ENCODE assay signal across 12 cellular contexts in the genomic region with DNA sequence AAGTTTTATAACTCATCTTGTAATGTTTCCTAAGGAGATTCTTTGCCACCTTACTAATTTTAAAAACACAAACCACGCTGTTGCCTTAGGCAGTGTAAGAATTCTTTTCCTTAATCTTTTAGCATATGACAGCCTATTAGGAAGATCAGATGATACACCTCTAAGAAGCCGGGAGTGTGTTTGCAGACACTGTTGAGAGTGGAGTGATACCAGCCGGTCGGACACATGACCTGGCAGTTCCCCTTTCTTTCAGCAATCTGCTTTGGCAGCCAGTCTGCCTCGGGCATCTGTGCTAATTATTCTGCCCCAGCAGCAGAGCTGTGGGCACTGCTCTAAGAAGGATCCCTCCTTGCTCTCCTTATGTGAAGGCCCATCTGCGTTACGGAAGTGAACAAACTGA. TPM values are rescaled to one million over a fixed set of nuclear protein-coding genes. Genes with fewer than 3 reads are reported as not detected.
A peak's percentile ranks its signal among the peaks of the same experiment; 100 is the strongest.
DNase-seq lines count a peak whose midpoint lies in the region; ATAC-seq and TF ChIP-seq lines count a peak whose summit lies in the region.
"Had no signal": no experiment of that assay in that cellular context is flagged by ENCODE, and none has a peak within 500 bp of the region (broad histone marks: within the 10 kb centered on the region; RNA-seq: fewer than 3 reads in every experiment).

No MANE protein-coding gene starts in this region.

- H3K4me1 ChIP-seq in IMR-90 (ENCODE audit: control insufficient read depth, insufficient read depth, low read length) = peaks cover 2% of the 10 kb centered on the region
- H3K4me1 ChIP-seq: uterus had no signal

- 0 out of 4 replicates have a peak overlapping the region, but pooled peaks of 1 of the 2 experiments have one; percentile 11 for H4K8ac ChIP-seq in IMR-90 (ENCODE audit: low read depth in 2 of 2, low read length in 2 of 2)

- TF ChIP-seq RAD21 in IMR-90 (IDR thresholded peaks at IDR 0.05; ENCODE audit: low read length) = no peak

- H3K4me3 ChIP-seq in IMR-90 (ENCODE audit: insufficient read depth, low read depth, low read length) = no peak overlapping the region
- H3K4me3 ChIP-seq: uterus had no signal

- H2BK120ac ChIP-seq in IMR-90 (ENCODE audit: low read depth, low read length) = no peak overlapping the region

- H4K5ac ChIP-seq in IMR-90 (ENCODE audit: low read depth, low read length) = no peak overlapping the region

- peak; percentile 67 for ATAC-seq in IMR-90 (ENCODE audit: low read depth)
- ATAC-seq in HG02623 (IDR thresholded peaks at IDR 0.05; ENCODE audit: unreplicated experiment) = no peak
- no peak for ATAC-seq in effector memory CD8-positive, alpha-beta T cell (replicated peaks)
- ATAC-seq in HG03342 (IDR thresholded peaks at IDR 0.05; ENCODE audit: unreplicated experiment) = no peak

- H3K9me3 ChIP-seq in IMR-90 (ENCODE audit: control insufficient read depth, insufficient read depth, low read length) = no peaks in the 10 kb centered on the region
- H3K9me3 ChIP-seq: uterus had no signal

- no CpG with 5 or more reads among the region's 7 CpGs for WGBS in IMR-90 (ENCODE audit: extremely low coverage in 2 of 2, insufficient read length in 1 of 2), 2 experiments

- peaks cover 2% of the 10 kb centered on the region for H3K36me3 Mint-ChIP-seq in effector memory CD8-positive, alpha-beta T cell (ENCODE audit: insufficient read depth)

- H3K27me3 ChIP-seq in IMR-90 (ENCODE audit: control insufficient read depth, insufficient read depth, low read length) = no peaks in the 10 kb centered on the region
- H3K27me3 ChIP-seq: uterus had no signal

- H3K4me2 ChIP-seq in IMR-90 (ENCODE audit: low read depth, low read length) = no peak overlapping the region

- H3K18ac ChIP-seq in IMR-90 (ENCODE audit: low read depth, low read length) = no peak overlapping the region

- no peak overlapping the region for H3K56ac ChIP-seq in IMR-90 (ENCODE audit: extremely low read depth, insufficient read depth, low read length)

- BruUV-seq in IMR-90 (replicated peaks; lab: Mats Ljungman, UMichigan) = no TSS peak

- intact Hi-C loops in IMR-90 (cut with micrococcal nuclease) = no loop called here

- DNase-seq in IMR-90 = no peak
- DNase-seq in NCI-H82 (lab: John Stamatoyannopoulos, UW) = peak; percentile 84
- peak; percentile 73 for DNase-seq in epithelial cell of prostate (ENCODE audit: low read depth, low spot score)
- DNase-seq in pons (ENCODE audit: low spot score) = peak; percentile 60
- no peak for DNase-seq in SKM-1 (lab: John Stamatoyannopoulos, UW; ENCODE audit: unreplicated experiment)
- no peak for DNase-seq in effector memory CD8-positive, alpha-beta T cell
- DNase-seq: GF-D8; stimulated activated CD4-positive, alpha-beta T cell treated with anti-CD3 and anti-CD28 coated beads, Interleukin-4, amount 100 ng/mL, for 24 hours; SW 1271; uterus had no signal

- H2AK9ac ChIP-seq in IMR-90 (replicated peaks; ENCODE audit: low read depth, low read length, poor library complexity) = peak overlapping the region; percentile 33

- CTCF ChIA-PET in IMR-90 (lab: Yijun Ruan, JAX) = no interaction called here

- H3K36me3 ChIP-seq in IMR-90 (ENCODE audit: control insufficient read depth, insufficient read depth, low read length) = no peaks in the 10 kb centered on the region
- H3K36me3 ChIP-seq: uterus had no signal

- H3K23ac ChIP-seq in IMR-90 (ENCODE audit: low read depth, low read length) = peak overlapping the region; percentile 66; the same call in 1 of the 2 replicates

- TF ChIP-seq POLR2A in IMR-90 (IDR thresholded peaks at IDR 0.05; ENCODE audit: low read depth, low read length) = no peak

- POLR2A ChIA-PET in IMR-90 (lab: Charles Lee; ENCODE audit: unreplicated experiment) = no interaction called here

- H3K4me1 Mint-ChIP-seq in effector memory CD8-positive, alpha-beta T cell (ENCODE audit: low read depth in 2 of 2) = no peaks in the 10 kb centered on the region

- H3K14ac ChIP-seq in IMR-90 (replicated peaks; ENCODE audit: low read depth, low read length) = 0 out of 2 replicates have a peak overlapping the region, but pooled peaks have one; percentile 16

- no peak overlapping the region for H2AFZ ChIP-seq in IMR-90 (replicated peaks; ENCODE audit: low read length, poor library complexity)

- H2AK5ac ChIP-seq in IMR-90 (ENCODE audit: low read depth, low read length) = 0 out of 2 replicates have a peak overlapping the region, but pooled peaks have one; percentile 66

- H4K20me1 ChIP-seq in IMR-90 (ENCODE audit: insufficient read depth, low read length) = peaks cover 6% of the 10 kb centered on the region; the same call in 1 of the 2 replicates

- no peak overlapping the region for H3K4me3 Mint-ChIP-seq in effector memory CD8-positive, alpha-beta T cell

- H3K27ac Mint-ChIP-seq in effector memory CD8-positive, alpha-beta T cell = no peak overlapping the region

- H3K4ac ChIP-seq in IMR-90 (ENCODE audit: low read depth, low read length) = no peak overlapping the region; the same call in 1 of the 2 replicates

- H3K27ac ChIP-seq in IMR-90 (ENCODE audit: insufficient read depth, low read length) = no peak overlapping the region
- H3K27ac ChIP-seq in epithelial cell of prostate = no peak overlapping the region
- H3K27ac ChIP-seq: uterus had no signal

- dilution Hi-C loops in IMR-90 (cut with HindIII; ENCODE audit: low sequenced_read_pairs, unreplicated experiment) = no loop called here

- TF ChIP-seq CTCF in IMR-90 (conservative IDR thresholded peaks at IDR 0.05; ENCODE audit: low read depth, low read length) = no peak

- H3K9ac ChIP-seq in IMR-90 (ENCODE audit: low read depth, low read length) = no peak overlapping the region

- no peak overlapping the region; the same call in 1 of the 2 replicates for H2BK20ac ChIP-seq in IMR-90 (ENCODE audit: low read depth, low read length)

- H3K27me3 Mint-ChIP-seq in effector memory CD8-positive, alpha-beta T cell = no peaks in the 10 kb centered on the region

- peaks cover 11 to 20% of the 10 kb centered on the region in 2 donors for H3K9me3 Mint-ChIP-seq in effector memory CD8-positive, alpha-beta T cell

- H2BK15ac ChIP-seq in IMR-90 (ENCODE audit: low read depth, low read length) = no peak overlapping the region

- H3K9me1 ChIP-seq in IMR-90 (ENCODE audit: insufficient read depth, low read length) = peaks cover 18% of the 10 kb centered on the region

- in situ Hi-C loops in IMR-90 (cut with MboI; ENCODE audit: low sequenced_read_pairs) = no loop called here

- H3K79me1 ChIP-seq in IMR-90 (ENCODE audit: low read depth in 1 of 2, low read length in 2 of 2) = peaks cover 35 to 46% of the 10 kb centered on the region in 2 experiments

- H2BK5ac ChIP-seq in IMR-90 (ENCODE audit: low read depth, low read length, poor library complexity, severe bottlenecking) = no peak overlapping the region

- H4K91ac ChIP-seq in IMR-90 (ENCODE audit: insufficient read depth, low read depth, low read length) = no peak overlapping the region

TF ChIP-seq in IMR-90, 13 proteins besides CTCF, POLR2A, EP300 and RAD21:
- no peak for TF ChIP-seq MAFK (IDR thresholded peaks at IDR 0.05; ENCODE audit: low read depth, low read length)
- TF ChIP-seq, protein P1, sequence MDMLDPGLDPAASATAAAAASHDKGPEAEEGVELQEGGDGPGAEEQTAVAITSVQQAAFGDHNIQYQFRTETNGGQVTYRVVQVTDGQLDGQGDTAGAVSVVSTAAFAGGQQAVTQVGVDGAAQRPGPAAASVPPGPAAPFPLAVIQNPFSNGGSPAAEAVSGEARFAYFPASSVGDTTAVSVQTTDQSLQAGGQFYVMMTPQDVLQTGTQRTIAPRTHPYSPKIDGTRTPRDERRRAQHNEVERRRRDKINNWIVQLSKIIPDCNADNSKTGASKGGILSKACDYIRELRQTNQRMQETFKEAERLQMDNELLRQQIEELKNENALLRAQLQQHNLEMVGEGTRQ (IDR thresholded peaks at IDR 0.05; ENCODE audit: low read depth, low read length) = 0 out of 2 replicates have a peak, but pooled peaks have one; percentile 24

RNA-seq across cellular contexts. Expression of a gene that starts 50.9 kb away (rescaled TPM):
- total RNA-seq in IMR-90 (2012; rRNA removed) = 24.0 and 28.3 TPM in 2 replicates
- 9.1 and 12.5 TPM in 2 replicates for polyA plus RNA-seq in IMR-90 (2012; rRNA removed)
- polyA plus RNA-seq in IMR-90 (2012; cell fraction: cytosol; rRNA removed) = 1.9 and 2.7 TPM in 2 replicates
- 3.8 and 32.9 TPM in 2 replicates for polyA plus RNA-seq in IMR-90 (2012; cell fraction: nucleus; rRNA removed; ENCODE audit: low replicate concordance)

Comparison
In these comparisons a context has a peak if more than half of its experiments do, and no peak if none do; other contexts are left out.
1. DNase-seq: peak in NCI-H82 (single experiment), epithelial cell of prostate (single experiment) and pons (single experiment); none in IMR-90 (single experiment), SKM-1 (single experiment) and effector memory CD8-positive, alpha-beta T cell (0 of 3).